In the genomic region with DNA sequence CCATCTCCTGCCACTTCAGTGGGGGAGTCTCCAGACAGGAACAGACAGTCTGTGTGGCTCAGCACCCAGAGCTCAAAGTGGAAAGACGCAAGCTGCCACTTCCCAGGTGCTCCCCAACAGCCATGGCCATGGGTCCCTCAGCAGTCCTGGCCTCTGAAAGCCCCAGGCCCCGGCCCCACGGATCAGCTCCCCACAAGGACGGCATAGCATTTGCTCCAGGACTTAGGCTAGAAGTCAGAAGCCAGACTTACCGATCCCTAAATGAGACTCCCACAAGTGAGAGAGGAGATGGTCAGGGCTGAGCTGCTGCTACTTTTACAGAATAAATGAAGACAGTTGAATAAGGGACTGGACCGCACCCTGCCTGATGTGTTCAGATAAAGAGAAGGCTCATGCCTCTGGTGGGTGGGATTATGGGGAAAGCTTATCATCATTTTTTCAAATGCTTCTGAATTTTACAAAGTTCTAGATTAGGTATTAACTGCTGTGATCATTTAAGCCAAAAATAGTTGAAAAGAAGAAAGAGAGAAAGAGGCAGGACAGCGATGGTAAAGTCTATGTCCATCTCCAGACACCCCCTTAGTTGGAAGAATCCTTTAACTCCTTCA, we compare ENCODE assay signal across 22 cellular contexts.
"Had no signal": no experiment of that assay in that cellular context is flagged by ENCODE, and none has a peak within 500 bp of the region (broad histone marks: within the 10 kb centered on the region; RNA-seq: fewer than 3 reads in every experiment).

No MANE protein-coding gene starts in this region.

- H3K27me3 ChIP-seq: brain microvascular endothelial cell, pancreas, right lobe of liver, stomach, suprapubic skin had no signal

- H3K4me3 Mint-ChIP-seq: activated CD4-positive, alpha-beta memory T cell treated with anti-CD3 and anti-CD28 coated beads, Interleukin-2, amount 10 ng/mL, durations not matched to agents 7 days and 5 days; activated CD4-positive, alpha-beta T cell treated with anti-CD3 and anti-CD28 coated beads, Interleukin-2, amount 10 ng/mL, durations not matched to agents 24 days and 14 days; activated T-cell treated with anti-CD3 and anti-CD28 coated beads, Interleukin-2, amount 50 U/mL, for 24 hours; activated T-helper 17 cell treated with anti-CD3 and anti-CD28 coated beads, Interleukin-2, amount 50 U/mL, for 72 hours; natural killer cell treated with Interleukin-12 subunit alpha and Interleukin-12 subunit beta and Interleukin-15 and Interleukin-18, amount 100 ng/mL, for 72 hours had no signal

- H3K27me3 Mint-ChIP-seq: activated T-cell treated with anti-CD3 and anti-CD28 coated beads, Interleukin-2, amount 50 U/mL, for 24 hours had no signal

- H3K27ac ChIP-seq: brain microvascular endothelial cell, pancreas, psoas muscle, right lobe of liver, skin epidermis, stomach, suprapubic skin had no signal

- H3K4me1 ChIP-seq: pancreas, psoas muscle, right lobe of liver, stomach, suprapubic skin had no signal

- H3K36me3 ChIP-seq: brain microvascular endothelial cell, pancreas, right lobe of liver, stomach, suprapubic skin had no signal

- H3K9me3 ChIP-seq: pancreas, psoas muscle, right lobe of liver, stomach, suprapubic skin had no signal

- H3K9me3 Mint-ChIP-seq: activated CD4-positive, alpha-beta memory T cell treated with anti-CD3 and anti-CD28 coated beads, Interleukin-2, amount 10 ng/mL, durations not matched to agents 7 days and 5 days; activated CD4-positive, alpha-beta T cell treated with anti-CD3 and anti-CD28 coated beads, Interleukin-2, amount 10 ng/mL, durations not matched to agents 24 days and 14 days; activated naive CD4-positive, alpha-beta T cell treated with anti-CD3 and anti-CD28 coated beads, Interleukin-2, amount 50 U/mL, for 72 hours; activated T-cell treated with anti-CD3 and anti-CD28 coated beads, Interleukin-2, amount 50 U/mL, for 24 hours; activated T-helper 17 cell treated with anti-CD3 and anti-CD28 coated beads, Interleukin-2, amount 50 U/mL, for 72 hours; natural killer cell treated with Interleukin-12 subunit alpha and Interleukin-12 subunit beta and Interleukin-15 and Interleukin-18, amount 100 ng/mL, for 72 hours had no signal

- H3K36me3 Mint-ChIP-seq: activated naive CD4-positive, alpha-beta T cell treated with anti-CD3 and anti-CD28 coated beads, Interleukin-2, amount 50 U/mL, for 72 hours; natural killer cell treated with Interleukin-12 subunit alpha and Interleukin-12 subunit beta and Interleukin-15 and Interleukin-18, amount 100 ng/mL, for 72 hours had no signal

- H3K4me1 Mint-ChIP-seq: activated CD4-positive, alpha-beta memory T cell treated with anti-CD3 and anti-CD28 coated beads, Interleukin-2, amount 10 ng/mL, durations not matched to agents 7 days and 5 days; activated CD4-positive, alpha-beta T cell treated with anti-CD3 and anti-CD28 coated beads, Interleukin-2, amount 10 ng/mL, durations not matched to agents 24 days and 14 days; activated T-helper 17 cell treated with anti-CD3 and anti-CD28 coated beads, Interleukin-2, amount 50 U/mL, for 72 hours had no signal

- H3K27ac Mint-ChIP-seq: activated CD4-positive, alpha-beta memory T cell treated with anti-CD3 and anti-CD28 coated beads, Interleukin-2, amount 10 ng/mL, durations not matched to agents 7 days and 5 days; activated CD4-positive, alpha-beta T cell treated with anti-CD3 and anti-CD28 coated beads, Interleukin-2, amount 10 ng/mL, durations not matched to agents 24 days and 14 days; activated T-cell treated with anti-CD3 and anti-CD28 coated beads, Interleukin-2, amount 50 U/mL, for 24 hours; activated T-helper 17 cell treated with anti-CD3 and anti-CD28 coated beads, Interleukin-2, amount 50 U/mL, for 72 hours had no signal

- DNase-seq: activated CD4-positive, alpha-beta memory T cell treated with anti-CD3 and anti-CD28 coated beads, Interleukin-2, amount 10 ng/mL, durations not matched to agents 7 days and 5 days; activated CD4-positive, alpha-beta T cell treated with anti-CD3 and anti-CD28 coated beads, Interleukin-2, amount 10 ng/mL, durations not matched to agents 24 days and 14 days; activated T-cell treated with anti-CD3 and anti-CD28 coated beads, Interleukin-2, amount 50 U/mL, for 24 hours; aorta; brain microvascular endothelial cell; caudate nucleus; dermis blood vessel endothelial cell; effector memory CD4-positive, alpha-beta T cell; foreskin melanocyte; hippocampal formation; pancreas; psoas muscle; right lobe of liver; stimulated activated CD4-positive, alpha-beta T cell treated with anti-CD3 and anti-CD28 coated beads, Interleukin-1b, Interleukin-23, amount 100 ng/mL, for 48 hours; stomach; T-helper 1 cell; trophoblast cell had no signal

- H3K4me3 ChIP-seq: pancreas, psoas muscle, right lobe of liver, skin epidermis, stomach, suprapubic skin had no signal
